In the genomic region with DNA sequence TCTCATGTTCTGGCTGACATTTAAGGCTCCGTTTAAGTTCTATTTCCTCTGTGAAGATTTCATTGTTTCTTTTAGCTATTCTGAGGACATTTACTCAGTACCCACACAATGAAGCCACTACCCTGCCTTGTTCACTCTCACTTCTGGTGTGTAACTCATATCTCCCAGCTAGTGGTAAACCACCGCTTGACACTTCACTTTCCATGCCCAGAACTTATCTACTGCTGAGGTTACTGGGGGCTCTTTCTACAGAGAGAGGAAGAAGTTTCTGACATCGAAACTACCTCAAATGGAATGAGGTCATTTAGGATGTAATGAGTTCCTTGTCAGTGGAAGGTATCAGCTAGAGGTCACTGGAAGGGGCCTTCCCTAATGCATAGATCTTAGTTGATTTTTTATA, we compare ENCODE assay signal across 11 cellular contexts.
A peak's percentile ranks its signal among the peaks of the same experiment; 100 is the strongest.
DNase-seq lines count a peak whose midpoint lies in the region; ATAC-seq, FAIRE-seq and TF ChIP-seq lines count a peak whose summit lies in the region.
"Had no signal": no experiment of that assay in that cellular context is flagged by ENCODE, and none has a peak within 500 bp of the region (broad histone marks: within the 10 kb centered on the region; RNA-seq: fewer than 3 reads in every experiment).

No MANE protein-coding gene starts in this region.

- peak; percentile 98 for ATAC-seq in GM18508 (IDR thresholded peaks at IDR 0.05; ENCODE audit: insufficient read depth, unreplicated experiment)
- ATAC-seq in GM19463 (IDR thresholded peaks at IDR 0.05; ENCODE audit: unreplicated experiment), result peak; percentile 92
- peak; percentile 96 for ATAC-seq in HG03139 (IDR thresholded peaks at IDR 0.05; ENCODE audit: unreplicated experiment)
- peak; percentile 36 for ATAC-seq in effector memory CD8-positive, alpha-beta T cell (replicated peaks)
- ATAC-seq: mucosa of descending colon had no signal

- peaks cover 11 to 12% of the 10 kb centered on the region in 2 donors for H3K27me3 Mint-ChIP-seq in effector memory CD8-positive, alpha-beta T cell

- no peaks in the 10 kb centered on the region for H3K4me1 ChIP-seq in vagina

- H3K36me3 Mint-ChIP-seq in effector memory CD8-positive, alpha-beta T cell (ENCODE audit: insufficient read depth), result no peaks in the 10 kb centered on the region

- H3K9me3 ChIP-seq in vagina, result no peaks in the 10 kb centered on the region
- H3K9me3 ChIP-seq: mucosa of descending colon had no signal

- H3K36me3 ChIP-seq in vagina (no peaks in the 10 kb centered on the region), H7 (replicated peaks; ENCODE audit: control insufficient read depth, insufficient read depth, low read length) (no peaks in the 10 kb centered on the region)

- no peak for TF ChIP-seq POLR2A in vagina (IDR thresholded peaks at IDR 0.05)

- no peak for DNase-seq in effector memory CD8-positive, alpha-beta T cell
- DNase-seq in vagina (ENCODE audit: extremely low spot score in 2 of 2), result no peak
- DNase-seq in urothelium cell line (ENCODE audit: low spot score), result no peak
- no peak for DNase-seq in H7
- DNase-seq in hypothalamus (lab: John Stamatoyannopoulos, UW), result no peak
- DNase-seq: mucosa of descending colon, NCI-H1436 had no signal

- H3K9me3 Mint-ChIP-seq in effector memory CD8-positive, alpha-beta T cell, result peaks cover 0 to 6% of the 10 kb centered on the region in 2 donors

- no peak for TF ChIP-seq CTCF in vagina (IDR thresholded peaks at IDR 0.05)

- H3K27ac Mint-ChIP-seq in effector memory CD8-positive, alpha-beta T cell, result no peak overlapping the region

- H3K4me3 ChIP-seq in vagina (no peak overlapping the region), H7 (ENCODE audit: insufficient read depth, low read depth, low read length) (no peak overlapping the region)
- H3K4me3 ChIP-seq: mucosa of descending colon had no signal

- FAIRE-seq in urothelium cell line (lab: Jason Lieb, UNC), result no peak

- no peak overlapping the region for H3K27ac ChIP-seq in vagina
- H3K27ac ChIP-seq: epithelial cell of prostate had no signal

- H3K27me3 ChIP-seq in vagina (no peaks in the 10 kb centered on the region), H7 (ENCODE audit: control insufficient read depth, insufficient read depth, low read length) (no peaks in the 10 kb centered on the region)

- H3K4me3 Mint-ChIP-seq in effector memory CD8-positive, alpha-beta T cell, result no peak overlapping the region

- intact Hi-C loops in vagina (cut with DNase I), result no loop called here

- H3K4me1 Mint-ChIP-seq in effector memory CD8-positive, alpha-beta T cell (ENCODE audit: low read depth in 2 of 2), result no peaks in the 10 kb centered on the region

Comparison
In these comparisons a context has a peak if more than half of its experiments do, and no peak if none do; other contexts are left out.
1. ATAC-seq: peak in every context shown above with its lines; median percentile 98 in GM18508; 96 in HG03139; 92 in GM19463; 36 in effector memory CD8-positive, alpha-beta T cell.